Comparison of ENCODE assay signal across 38 cellular contexts in genomic region chr15:86870846-86871245, GRCh38.
"Had no signal": no experiment of that assay in that cellular context is flagged by ENCODE, and none has a peak within 500 bp of the region (broad histone marks: within the 10 kb centered on the region; RNA-seq: fewer than 3 reads in every experiment).

No MANE protein-coding gene starts in this region.

- H3K9me3 Mint-ChIP-seq: activated naive CD4-positive, alpha-beta T cell treated with anti-CD3 and anti-CD28 coated beads for 36 hours; activated naive CD4-positive, alpha-beta T cell treated with anti-CD3 and anti-CD28 coated beads, Interleukin-2, amount 10 ng/mL, durations not matched to agents 7 days and 5 days; activated naive CD4-positive, alpha-beta T cell treated with anti-CD3 and anti-CD28 coated beads, Interleukin-2, amount 50 U/mL, for 24 hours; activated naive CD8-positive, alpha-beta T cell treated with anti-CD3 and anti-CD28 coated beads for 36 hours; activated naive CD8-positive, alpha-beta T cell treated with anti-CD3 and anti-CD28 coated beads, Interleukin-2, amount 50 U/mL, for 24 hours; activated T-cell treated with anti-CD3 and anti-CD28 coated beads, Interleukin-2, amount 50 U/mL, for 24 hours; activated T-cell treated with anti-CD3 and anti-CD28 coated beads, Interleukin-2, amount 50 U/mL, for 4 hours; activated T-helper 1 cell treated with anti-CD3 and anti-CD28 coated beads, Interleukin-12 subunit alpha, Interleukin-12 subunit beta, Interleukin-2, Interleukin-4 antibody, amounts not matched to agents 30 ng/mL and 10 ng/mL and 1 ng/mL, durations not matched to agents 14 hours and 24 hours and 36 hours; activated T-helper 17 cell treated with anti-CD3 and anti-CD28 coated beads, Interleukin-2, amount 50 U/mL, for 72 hours; activated T-helper 2 cell treated with anti-CD3 and anti-CD28 coated beads, Interferon-gamma antibody, Interleukin-2, Interleukin-4, amounts not matched to agents 10 μg/mL and 5 μg/mL and 100 μg/mL, durations not matched to agents 14 hours and 24 hours and 36 hours; brain; central memory CD8-positive, alpha-beta T cell had no signal

- H3K4me1 Mint-ChIP-seq: activated naive CD4-positive, alpha-beta T cell treated with anti-CD3 and anti-CD28 coated beads, Interleukin-2, amount 10 ng/mL, durations not matched to agents 7 days and 5 days; activated naive CD4-positive, alpha-beta T cell treated with anti-CD3 and anti-CD28 coated beads, Interleukin-2, amount 50 U/mL, for 24 hours; activated naive CD8-positive, alpha-beta T cell treated with anti-CD3 and anti-CD28 coated beads for 36 hours; activated naive CD8-positive, alpha-beta T cell treated with anti-CD3 and anti-CD28 coated beads, Interleukin-2, amount 10 ng/mL, durations not matched to agents 7 days and 5 days; activated naive CD8-positive, alpha-beta T cell treated with anti-CD3 and anti-CD28 coated beads, Interleukin-2, amount 50 U/mL, for 24 hours; activated T-helper 17 cell treated with anti-CD3 and anti-CD28 coated beads, Interleukin-2, amount 50 U/mL, for 72 hours; brain; central memory CD8-positive, alpha-beta T cell had no signal

- H3K4me3 Mint-ChIP-seq: activated naive CD4-positive, alpha-beta T cell treated with anti-CD3 and anti-CD28 coated beads for 36 hours; activated naive CD4-positive, alpha-beta T cell treated with anti-CD3 and anti-CD28 coated beads, Interleukin-2, amount 10 ng/mL, durations not matched to agents 7 days and 5 days; activated naive CD4-positive, alpha-beta T cell treated with anti-CD3 and anti-CD28 coated beads, Interleukin-2, amount 50 U/mL, for 24 hours; activated naive CD8-positive, alpha-beta T cell; activated naive CD8-positive, alpha-beta T cell treated with anti-CD3 and anti-CD28 coated beads for 36 hours; activated naive CD8-positive, alpha-beta T cell treated with anti-CD3 and anti-CD28 coated beads, Interleukin-2, amount 10 ng/mL, durations not matched to agents 7 days and 5 days; activated naive CD8-positive, alpha-beta T cell treated with anti-CD3 and anti-CD28 coated beads, Interleukin-2, amount 50 U/mL, for 24 hours; activated T-cell treated with anti-CD3 and anti-CD28 coated beads, Interleukin-2, amount 50 U/mL, for 24 hours; activated T-cell treated with anti-CD3 and anti-CD28 coated beads, Interleukin-2, amount 50 U/mL, for 4 hours; activated T-cell treated with anti-CD3 and anti-CD28 coated beads, Interleukin-2, amount 50 U/mL, for 72 hours; activated T-helper 1 cell treated with anti-CD3 and anti-CD28 coated beads, Interleukin-12 subunit alpha, Interleukin-12 subunit beta, Interleukin-2, Interleukin-4 antibody, amounts not matched to agents 30 ng/mL and 10 ng/mL and 1 ng/mL, durations not matched to agents 14 hours and 24 hours and 36 hours; activated T-helper 17 cell treated with anti-CD3 and anti-CD28 coated beads, Interleukin-2, amount 50 U/mL, for 72 hours; brain; central memory CD8-positive, alpha-beta T cell had no signal

- H3K9me3 ChIP-seq: adrenal gland, ascending aorta, body of pancreas, breast epithelium had no signal

- H3K27me3 ChIP-seq: adrenal gland, ascending aorta, body of pancreas, brain microvascular endothelial cell, breast epithelium, cardiac muscle cell had no signal

- DNase-seq: activated effector memory CD4-positive, alpha-beta T cell treated with anti-CD3 and anti-CD28 coated beads, Interleukin-2, amount 50 U/mL, for 16 hours; activated effector memory CD4-positive, alpha-beta T cell treated with Interleukin-2 at 50 U/mL for 16 hours; activated gamma-delta T cell; activated gamma-delta T cell treated with Interleukin-2 at 50 U/mL for 16 hours; activated naive CD4-positive, alpha-beta T cell; activated naive CD4-positive, alpha-beta T cell treated with anti-CD3 and anti-CD28 coated beads for 36 hours; activated naive CD4-positive, alpha-beta T cell treated with anti-CD3 and anti-CD28 coated beads, Interleukin-2, amount 10 ng/mL, durations not matched to agents 7 days and 5 days; activated naive CD4-positive, alpha-beta T cell treated with anti-CD3 and anti-CD28 coated beads, Interleukin-2, amount 50 U/mL, for 16 hours; activated naive CD4-positive, alpha-beta T cell treated with Interleukin-2 at 50 U/mL for 16 hours; activated naive CD8-positive, alpha-beta T cell treated with anti-CD3 and anti-CD28 coated beads for 36 hours; activated naive CD8-positive, alpha-beta T cell treated with anti-CD3 and anti-CD28 coated beads, Interleukin-2, amount 10 ng/mL, durations not matched to agents 7 days and 5 days; activated naive CD8-positive, alpha-beta T cell treated with anti-CD3 and anti-CD28 coated beads, Interleukin-2, amount 50 U/mL, for 24 hours; activated T-cell treated with anti-CD3 and anti-CD28 coated beads, Interleukin-2, amount 50 U/mL, for 1 hour; activated T-cell treated with anti-CD3 and anti-CD28 coated beads, Interleukin-2, amount 50 U/mL, for 24 hours; activated T-cell treated with anti-CD3 and anti-CD28 coated beads, Interleukin-2, amount 50 U/mL, for 4 hours; activated T-cell treated with anti-CD3 and anti-CD28 coated beads, Interleukin-2, amount 50 U/mL, for 48 hours; activated T-cell treated with anti-CD3 and anti-CD28 coated beads, Interleukin-2, amount 50 U/mL, for 72 hours; amniotic stem cell; amygdala; anterior cingulate cortex; aorta; body of pancreas; brain microvascular endothelial cell; caudate nucleus; central memory CD4-positive, alpha-beta T cell; cerebellar nuclear complex had no signal

- H3K27me3 Mint-ChIP-seq: activated naive CD4-positive, alpha-beta T cell treated with anti-CD3 and anti-CD28 coated beads, Interleukin-2, amount 10 ng/mL, durations not matched to agents 7 days and 5 days; activated naive CD8-positive, alpha-beta T cell treated with anti-CD3 and anti-CD28 coated beads, Interleukin-2, amount 10 ng/mL, durations not matched to agents 7 days and 5 days; brain had no signal

- ATAC-seq: activated naive CD4-positive, alpha-beta T cell treated with anti-CD3 and anti-CD28 coated beads, Interleukin-2, amount 50 U/mL, for 72 hours; activated naive CD8-positive, alpha-beta T cell treated with anti-CD3 and anti-CD28 coated beads, Interleukin-2, amount 50 U/mL, for 24 hours; activated T-cell treated with anti-CD3 and anti-CD28 coated beads, Interleukin-2, amount 50 U/mL, for 4 hours; activated T-cell treated with anti-CD3 and anti-CD28 coated beads, Interleukin-2, amount 50 U/mL, for 72 hours; activated T-helper 17 cell treated with anti-CD3 and anti-CD28 coated beads, Interleukin-2, amount 50 U/mL, for 72 hours; body of pancreas had no signal

- H3K36me3 ChIP-seq: adrenal gland, ascending aorta, brain microvascular endothelial cell, breast epithelium, cardiac muscle cell had no signal

- H3K27ac ChIP-seq: adrenal gland, ascending aorta, body of pancreas, brain microvascular endothelial cell, breast epithelium, cardiac muscle cell had no signal

- H3K27ac Mint-ChIP-seq: activated naive CD4-positive, alpha-beta T cell treated with anti-CD3 and anti-CD28 coated beads for 36 hours; activated naive CD4-positive, alpha-beta T cell treated with anti-CD3 and anti-CD28 coated beads, Interleukin-2, amount 10 ng/mL, durations not matched to agents 7 days and 5 days; activated naive CD4-positive, alpha-beta T cell treated with anti-CD3 and anti-CD28 coated beads, Interleukin-2, amount 50 U/mL, for 24 hours; activated naive CD4-positive, alpha-beta T cell treated with anti-CD3 and anti-CD28 coated beads, Interleukin-2, amount 50 U/mL, for 72 hours; activated naive CD8-positive, alpha-beta T cell; activated naive CD8-positive, alpha-beta T cell treated with anti-CD3 and anti-CD28 coated beads for 36 hours; activated naive CD8-positive, alpha-beta T cell treated with anti-CD3 and anti-CD28 coated beads, Interleukin-2, amount 10 ng/mL, durations not matched to agents 7 days and 5 days; activated naive CD8-positive, alpha-beta T cell treated with anti-CD3 and anti-CD28 coated beads, Interleukin-2, amount 50 U/mL, for 24 hours; activated T-cell treated with anti-CD3 and anti-CD28 coated beads, Interleukin-2, amount 50 U/mL, for 24 hours; activated T-cell treated with anti-CD3 and anti-CD28 coated beads, Interleukin-2, amount 50 U/mL, for 72 hours; activated T-helper 1 cell treated with anti-CD3 and anti-CD28 coated beads, Interleukin-12 subunit alpha, Interleukin-12 subunit beta, Interleukin-2, Interleukin-4 antibody, amounts not matched to agents 30 ng/mL and 10 ng/mL and 1 ng/mL, durations not matched to agents 14 hours and 24 hours and 36 hours; activated T-helper 17 cell treated with anti-CD3 and anti-CD28 coated beads, Interleukin-2, amount 50 U/mL, for 72 hours; activated T-helper 2 cell treated with anti-CD3 and anti-CD28 coated beads, Interferon-gamma antibody, Interleukin-2, Interleukin-4, amounts not matched to agents 10 μg/mL and 5 μg/mL and 100 μg/mL, durations not matched to agents 14 hours and 24 hours and 36 hours; brain had no signal

- H3K4me3 ChIP-seq: adrenal gland, ascending aorta, body of pancreas, breast epithelium, cardiac muscle cell had no signal

- H3K4me1 ChIP-seq: adrenal gland, ascending aorta, body of pancreas, breast epithelium had no signal

- H3K36me3 Mint-ChIP-seq: activated naive CD4-positive, alpha-beta T cell treated with anti-CD3 and anti-CD28 coated beads, Interleukin-2, amount 10 ng/mL, durations not matched to agents 7 days and 5 days; activated naive CD4-positive, alpha-beta T cell treated with anti-CD3 and anti-CD28 coated beads, Interleukin-2, amount 50 U/mL, for 24 hours; activated naive CD8-positive, alpha-beta T cell; activated naive CD8-positive, alpha-beta T cell treated with anti-CD3 and anti-CD28 coated beads for 36 hours; activated naive CD8-positive, alpha-beta T cell treated with anti-CD3 and anti-CD28 coated beads, Interleukin-2, amount 10 ng/mL, durations not matched to agents 7 days and 5 days; brain had no signal
